1 cellular context compared by ENCODE assay signal in genomic region chr10:75428434-75429158, GRCh38.
TF ChIP-seq lines count a peak whose summit lies in the region.

No MANE protein-coding gene starts in this region.

TF ChIP-seq in HEK293, 187 proteins besides CTCF, POLR2A, EP300 and RAD21 (continued from another document):
- no peak for TF ChIP-seq ZNF560 (tag by site-specific recombination; IDR thresholded peaks at IDR 0.05; ENCODE audit: borderline replicate concordance)
- 0 out of 2 replicates have a peak, but pooled peaks have one; percentile 18 for TF ChIP-seq ZIC2 (tag by site-specific recombination; IDR thresholded peaks at IDR 0.05)
- TF ChIP-seq KLF9 (tag by site-specific recombination; IDR thresholded peaks at IDR 0.05; ENCODE audit: low read depth), result no peak
- no peak for TF ChIP-seq ZNF776 (tag by site-specific recombination; IDR thresholded peaks at IDR 0.05; ENCODE audit: borderline replicate concordance)
- no peak for TF ChIP-seq ZNF548 (tag by site-specific recombination; IDR thresholded peaks at IDR 0.05)
- TF ChIP-seq ZNF610 (tag by site-specific recombination; IDR thresholded peaks at IDR 0.05; ENCODE audit: borderline replicate concordance), result no peak
- TF ChIP-seq SP7 (tag by site-specific recombination; IDR thresholded peaks at IDR 0.05), result no peak
- no peak for TF ChIP-seq ZBTB26 (tag by site-specific recombination; optimal IDR thresholded peaks at IDR 0.05)
- TF ChIP-seq ZSCAN16 (tag by site-specific recombination; IDR thresholded peaks at IDR 0.05), result no peak
- no peak for TF ChIP-seq ZBTB21 (tag by site-specific recombination; IDR thresholded peaks at IDR 0.05)
- TF ChIP-seq ZNF433 (tag by site-specific recombination; IDR thresholded peaks at IDR 0.05; ENCODE audit: low read depth), result no peak
- TF ChIP-seq PRDM10 (tag by site-specific recombination; IDR thresholded peaks at IDR 0.05), result peak; percentile 76
- TF ChIP-seq ZFP69B (tag by site-specific recombination; IDR thresholded peaks at IDR 0.05), result no peak; the same call in 1 of the 2 replicates
- TF ChIP-seq ZXDB (tag by site-specific recombination; IDR thresholded peaks at IDR 0.05), result 0 out of 2 replicates have a peak, but pooled peaks have one; percentile 50
- TF ChIP-seq ZNF585B (tag by site-specific recombination; IDR thresholded peaks at IDR 0.05), result no peak
- TF ChIP-seq ZNF148 (tag by site-specific recombination; IDR thresholded peaks at IDR 0.05; ENCODE audit: borderline replicate concordance), result no peak
- TF ChIP-seq, protein P1, sequence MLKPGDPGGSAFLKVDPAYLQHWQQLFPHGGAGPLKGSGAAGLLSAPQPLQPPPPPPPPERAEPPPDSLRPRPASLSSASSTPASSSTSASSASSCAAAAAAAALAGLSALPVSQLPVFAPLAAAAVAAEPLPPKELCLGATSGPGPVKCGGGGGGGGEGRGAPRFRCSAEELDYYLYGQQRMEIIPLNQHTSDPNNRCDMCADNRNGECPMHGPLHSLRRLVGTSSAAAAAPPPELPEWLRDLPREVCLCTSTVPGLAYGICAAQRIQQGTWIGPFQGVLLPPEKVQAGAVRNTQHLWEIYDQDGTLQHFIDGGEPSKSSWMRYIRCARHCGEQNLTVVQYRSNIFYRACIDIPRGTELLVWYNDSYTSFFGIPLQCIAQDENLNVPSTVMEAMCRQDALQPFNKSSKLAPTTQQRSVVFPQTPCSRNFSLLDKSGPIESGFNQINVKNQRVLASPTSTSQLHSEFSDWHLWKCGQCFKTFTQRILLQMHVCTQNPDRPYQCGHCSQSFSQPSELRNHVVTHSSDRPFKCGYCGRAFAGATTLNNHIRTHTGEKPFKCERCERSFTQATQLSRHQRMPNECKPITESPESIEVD (tag by site-specific recombination; IDR thresholded peaks at IDR 0.05), result peak; percentile 47
- no peak for TF ChIP-seq ZNF426 (tag by site-specific recombination; IDR thresholded peaks at IDR 0.05)
- TF ChIP-seq ZNF561 (tag by site-specific recombination; IDR thresholded peaks at IDR 0.05; ENCODE audit: borderline replicate concordance), result peak; percentile 26; the same call in 1 of the 2 replicates
